Comparison of ENCODE assay signal across 15 cellular contexts in the genomic region with DNA sequence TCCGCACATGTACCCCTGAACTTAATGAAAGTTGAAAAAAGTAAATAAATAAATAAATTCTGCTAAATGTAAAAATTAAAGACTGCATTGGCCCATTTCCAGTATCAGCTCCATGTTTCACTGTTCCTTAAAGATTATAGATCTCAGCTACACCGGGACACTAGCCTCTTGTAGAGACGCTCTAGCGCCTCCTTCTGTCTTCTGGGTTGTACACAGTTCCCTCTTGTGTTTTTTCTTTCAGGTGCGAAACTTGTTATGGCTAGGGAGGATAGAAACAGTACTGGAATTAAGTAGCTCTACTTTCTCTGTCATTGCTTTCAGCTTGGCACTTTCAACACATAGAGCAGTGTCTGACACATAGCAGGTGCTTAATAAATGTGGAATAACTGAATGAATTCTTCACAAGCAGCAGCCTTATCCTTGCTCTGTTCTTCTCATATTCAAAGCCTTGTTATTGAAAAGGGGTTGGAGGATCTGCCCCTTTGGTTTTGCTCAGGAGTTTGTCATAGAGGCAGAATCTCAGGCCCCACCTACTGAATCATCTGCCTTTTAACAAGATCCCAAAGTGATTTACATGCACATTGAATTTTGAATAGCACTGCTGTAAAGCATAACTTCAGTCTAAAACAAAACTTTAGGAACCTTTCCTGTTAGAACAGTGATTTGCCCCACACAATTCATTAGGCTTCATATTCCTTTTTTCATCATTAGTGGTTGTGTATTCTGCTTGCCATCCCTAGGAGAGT.
DNase-seq lines count a peak whose midpoint lies in the region; ATAC-seq, FAIRE-seq and TF ChIP-seq lines count a peak whose summit lies in the region.
"Had no signal": no experiment of that assay in that cellular context is flagged by ENCODE, and none has a peak within 500 bp of the region (broad histone marks: within the 10 kb centered on the region; RNA-seq: fewer than 3 reads in every experiment).

No MANE protein-coding gene starts in this region.

- H3K9me3 ChIP-seq in BE2C (no peaks in the 10 kb centered on the region), adipocyte (ENCODE audit: control insufficient read depth, low read length) (peaks cover 5% of the 10 kb centered on the region), kidney (ENCODE audit: control insufficient read depth in 1 of 2, low read length in 2 of 2) (no peaks in the 10 kb centered on the region)
- H3K9me3 ChIP-seq: uterus had no signal

- intact Hi-C loops in kidney (cut with DNase I): no loop called here

- FAIRE-seq in kidney (lab: Jason Lieb, UNC) (no peak), H54 (lab: Jason Lieb, UNC) (no peak)
- FAIRE-seq: GM19239 had no signal

- H3K4me1 ChIP-seq in BE2C (no peaks in the 10 kb centered on the region), adipocyte (ENCODE audit: control insufficient read depth, insufficient read depth, low read length) (peaks cover 24% of the 10 kb centered on the region), kidney (ENCODE audit: control insufficient read depth in 1 of 2, insufficient read depth in 1 of 2, low read depth in 1 of 2, low read length in 2 of 2) (no peaks in the 10 kb centered on the region)
- H3K4me1 ChIP-seq: uterus had no signal

- DNase-seq in BE2C: no peak
- peak; percentile 41 for DNase-seq in HCEC 1CT
- DNase-seq in adipocyte (ENCODE audit: low read depth): no peak
- no peak for DNase-seq in kidney
- no peak for DNase-seq in H54 (ENCODE audit: insufficient read length, low spot score)
- DNase-seq in ureter (ENCODE audit: low spot score): no peak
- DNase-seq in NCI-H146 treated with DMSO at 0.1 percent for 48 hours (lab: John Stamatoyannopoulos, UW; ENCODE audit: unreplicated experiment): no peak
- DNase-seq: DMS79, glutamatergic neuron, NCI-H1694, SHP77, uterus had no signal

- no peak for ATAC-seq in GM21825 (IDR thresholded peaks at IDR 0.05; ENCODE audit: unreplicated experiment)
- ATAC-seq: naive thymus-derived CD4-positive, alpha-beta T cell had no signal

- H3K4me3 ChIP-seq in BE2C (ENCODE audit: low read depth, low read length): no peak overlapping the region
- no peak overlapping the region for H3K4me3 ChIP-seq in adipocyte (ENCODE audit: low read length)
- no peak overlapping the region for H3K4me3 ChIP-seq in kidney (ENCODE audit: low read length in 2 of 2)
- H3K4me3 ChIP-seq: uterus had no signal

- no peaks in the 10 kb centered on the region for H3K36me3 ChIP-seq in BE2C
- peaks cover 7% of the 10 kb centered on the region for H3K36me3 ChIP-seq in adipocyte (ENCODE audit: control insufficient read depth, insufficient read depth, low read length, severe bottlenecking)
- H3K36me3 ChIP-seq in kidney (ENCODE audit: control insufficient read depth in 1 of 2, insufficient read depth in 2 of 2, low read length in 2 of 2): no peaks in the 10 kb centered on the region
- H3K36me3 ChIP-seq: uterus had no signal

- H3K9ac ChIP-seq in adipocyte (ENCODE audit: low read length) (peak overlapping the region; percentile 12), kidney (ENCODE audit: low read length in 2 of 2) (no peak overlapping the region)

- no peak overlapping the region for H3K27ac ChIP-seq in kidney (ENCODE audit: low read depth in 2 of 2, low read length in 2 of 2)
- H3K27ac ChIP-seq: uterus had no signal

- TF ChIP-seq CTCF in BE2C (IDR thresholded peaks at IDR 0.05; ENCODE audit: low read depth, low read length) (peak; percentile 38), kidney (IDR thresholded peaks at IDR 0.05; ENCODE audit: borderline replicate concordance, extremely low read depth, insufficient read depth) (peak; percentile 21)

- no peaks in the 10 kb centered on the region for H3K27me3 ChIP-seq in BE2C
- no peaks in the 10 kb centered on the region for H3K27me3 ChIP-seq in adipocyte (replicated peaks; ENCODE audit: control insufficient read depth, insufficient read depth, low read length)
- H3K27me3 ChIP-seq: uterus had no signal

- TF ChIP-seq POLR2A in H54 (IDR thresholded peaks at IDR 0.05; ENCODE audit: low read depth, low read length): no peak
